Comparison of ENCODE assay signal across 24 cellular contexts in genomic region chr6:147567141-147567805, GRCh38. TPM values are rescaled to one million over a fixed set of nuclear protein-coding genes. Genes with fewer than 3 reads are reported as not detected.
DNase-seq lines count a peak whose midpoint lies in the region; ATAC-seq and TF ChIP-seq lines count a peak whose summit lies in the region.
"Had no signal": no experiment of that assay in that cellular context is flagged by ENCODE, and none has a peak within 500 bp of the region (broad histone marks: within the 10 kb centered on the region; RNA-seq: fewer than 3 reads in every experiment).

No MANE protein-coding gene starts in this region.

- H3K9me3 ChIP-seq in WERI-Rb-1 (ENCODE audit: severe bottlenecking) = no peaks in the 10 kb centered on the region
- H3K9me3 ChIP-seq: body of pancreas, tibial artery had no signal

- H3K27ac Mint-ChIP-seq in activated T-cell treated with anti-CD3 and anti-CD28 coated beads, Interleukin-2, amount 50 U/mL, for 24 hours = no peak overlapping the region
- H3K27ac Mint-ChIP-seq: activated naive CD4-positive, alpha-beta T cell treated with anti-CD3 and anti-CD28 coated beads, Interleukin-2, amount 50 U/mL, for 24 hours; mesothelial cell of epicardium; neural progenitor cell; stimulated activated naive B cell treated with anti-CD40 and anti-IgM and Interleukin-4, amounts not matched to agents 10 μg/mL and 1 μg/mL and 100 μg/mL, for 72 hours had no signal

- H3K4me3 Mint-ChIP-seq in activated T-cell treated with anti-CD3 and anti-CD28 coated beads, Interleukin-2, amount 50 U/mL, for 24 hours = no peak overlapping the region
- H3K4me3 Mint-ChIP-seq: activated naive CD4-positive, alpha-beta T cell treated with anti-CD3 and anti-CD28 coated beads, Interleukin-2, amount 50 U/mL, for 24 hours; activated T-cell treated with anti-CD3 and anti-CD28 coated beads, Interleukin-2, amount 50 U/mL, for 4 hours; mesothelial cell of epicardium; neural progenitor cell; stimulated activated naive B cell treated with anti-CD40 and anti-IgM and Interleukin-4, amounts not matched to agents 10 μg/mL and 1 μg/mL and 100 μg/mL, for 72 hours had no signal

- H3K4me1 Mint-ChIP-seq in activated T-cell treated with anti-CD3 and anti-CD28 coated beads, Interleukin-2, amount 50 U/mL, for 24 hours (ENCODE audit: low read depth) = no peaks in the 10 kb centered on the region
- H3K4me1 Mint-ChIP-seq: activated naive CD4-positive, alpha-beta T cell treated with anti-CD3 and anti-CD28 coated beads, Interleukin-2, amount 50 U/mL, for 24 hours; stimulated activated naive B cell treated with anti-CD40 and anti-IgM and Interleukin-4, amounts not matched to agents 10 μg/mL and 1 μg/mL and 100 μg/mL, for 72 hours had no signal

- H3K9me3 Mint-ChIP-seq in activated T-cell treated with anti-CD3 and anti-CD28 coated beads, Interleukin-2, amount 50 U/mL, for 24 hours = no peaks in the 10 kb centered on the region
- H3K9me3 Mint-ChIP-seq: activated naive CD4-positive, alpha-beta T cell treated with anti-CD3 and anti-CD28 coated beads, Interleukin-2, amount 50 U/mL, for 24 hours; activated T-cell treated with anti-CD3 and anti-CD28 coated beads, Interleukin-2, amount 50 U/mL, for 4 hours; mesothelial cell of epicardium; neural progenitor cell had no signal

- peaks cover 5% of the 10 kb centered on the region for H3K27me3 Mint-ChIP-seq in activated T-cell treated with anti-CD3 and anti-CD28 coated beads, Interleukin-2, amount 50 U/mL, for 24 hours

- no peaks in the 10 kb centered on the region for H3K27me3 ChIP-seq in WERI-Rb-1 (ENCODE audit: insufficient read depth, low read depth, severe bottlenecking)
- H3K27me3 ChIP-seq: body of pancreas, neural progenitor cell, tibial artery had no signal

- ATAC-seq in GM18517 (IDR thresholded peaks at IDR 0.05; ENCODE audit: unreplicated experiment) = peak; percentile 63
- peak; percentile 48 for ATAC-seq in HG03097 (IDR thresholded peaks at IDR 0.05; ENCODE audit: low FRiP score, unreplicated experiment)
- peak; percentile 23 for ATAC-seq in left lobe of liver
- ATAC-seq in GM19397 (IDR thresholded peaks at IDR 0.05; ENCODE audit: unreplicated experiment) = no peak
- ATAC-seq in GM18868 (IDR thresholded peaks at IDR 0.05; ENCODE audit: unreplicated experiment) = no peak
- ATAC-seq: activated T-cell treated with anti-CD3 and anti-CD28 coated beads, Interleukin-2, amount 50 U/mL, for 4 hours; body of pancreas; GM12878; stimulated activated naive B cell treated with anti-CD40 and anti-IgM and Interleukin-4, amounts not matched to agents 10 μg/mL and 1 μg/mL and 100 μg/mL, for 72 hours had no signal

- H3K27ac ChIP-seq in WERI-Rb-1 = no peak overlapping the region
- H3K27ac ChIP-seq: body of pancreas, neural progenitor cell, tibial artery had no signal

- DNase-seq in WERI-Rb-1 = peak; percentile 62
- no peak for DNase-seq in left lobe of liver (ENCODE audit: low spot score)
- DNase-seq in NCI-H146 (lab: John Stamatoyannopoulos, UW) = no peak
- no peak for DNase-seq in activated T-cell treated with anti-CD3 and anti-CD28 coated beads, Interleukin-2, amount 50 U/mL, for 24 hours
- DNase-seq: activated CD4-positive, alpha-beta T cell treated with anti-CD3 and anti-CD28 coated beads, Interleukin-2, amount 50 U/mL, for 4 hours; activated T-cell treated with anti-CD3 and anti-CD28 coated beads, Interleukin-2, amount 50 U/mL, for 4 hours; AML-193; body of pancreas; dermis blood vessel endothelial cell; H7; islet precursor cell; NCI-H187 treated with DMSO at 0.1 percent for 48 hours; NCI-H526; stimulated activated CD4-positive, alpha-beta T cell treated with anti-CD3 and anti-CD28 coated beads, Interleukin-15, amount 100 ng/mL, for 24 hours; stimulated activated naive B cell treated with anti-CD40 and anti-IgM and Interleukin-4, amounts not matched to agents 10 μg/mL and 1 μg/mL and 100 μg/mL, for 72 hours; tibial artery had no signal

- no peaks in the 10 kb centered on the region for H3K36me3 ChIP-seq in WERI-Rb-1
- H3K36me3 ChIP-seq: neural progenitor cell, tibial artery had no signal

- TF ChIP-seq CTCF in WERI-Rb-1 (IDR thresholded peaks at IDR 0.05; ENCODE audit: low read depth, low read length) = no peak

- no peaks in the 10 kb centered on the region for H3K36me3 Mint-ChIP-seq in activated T-cell treated with anti-CD3 and anti-CD28 coated beads, Interleukin-2, amount 50 U/mL, for 24 hours (ENCODE audit: low read depth)
- H3K36me3 Mint-ChIP-seq: activated naive CD4-positive, alpha-beta T cell treated with anti-CD3 and anti-CD28 coated beads, Interleukin-2, amount 50 U/mL, for 24 hours; stimulated activated naive B cell treated with anti-CD40 and anti-IgM and Interleukin-4, amounts not matched to agents 10 μg/mL and 1 μg/mL and 100 μg/mL, for 72 hours had no signal

- H3K4me3 ChIP-seq in WERI-Rb-1 (ENCODE audit: low read depth, low read length) = no peak overlapping the region
- H3K4me3 ChIP-seq: body of pancreas, GM12878, neural progenitor cell, tibial artery had no signal

RNA-seq across cellular contexts. Expression of gene SAMD5, which starts 58.8 kb away (rescaled TPM):
- total RNA-seq in left lobe of liver = 12.0 TPM
- total RNA-seq: activated T-cell treated with anti-CD3 and anti-CD28 coated beads, Interleukin-2, amount 50 U/mL, for 4 hours had no signal

Comparison
In these comparisons a context has a peak if more than half of its experiments do, and no peak if none do; other contexts are left out.
1. ATAC-seq: peak in GM18517 (single experiment), HG03097 (single experiment) and left lobe of liver (single experiment); none in GM19397 (single experiment) and GM18868 (single experiment).